ENCODE assay signal across 8 cellular contexts in the genomic region with DNA sequence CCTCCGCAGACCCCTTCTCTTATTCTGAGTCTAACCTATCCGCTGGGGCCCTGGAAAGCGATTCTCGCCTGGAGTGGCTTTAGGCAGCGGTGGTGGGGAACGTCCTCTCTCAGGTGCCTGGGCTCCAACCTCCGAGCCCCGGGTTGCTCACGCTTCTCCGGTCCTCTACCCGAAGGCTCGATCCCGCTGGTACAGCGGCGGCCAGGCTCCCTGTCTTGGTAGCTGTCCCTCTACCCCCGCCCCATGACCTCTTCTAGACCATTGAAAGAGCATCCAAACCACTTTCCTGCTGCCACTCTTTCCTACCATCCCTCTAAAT. TPM values are rescaled to one million over a fixed set of nuclear protein-coding genes. Genes with fewer than 3 reads are reported as not detected.
DNase-seq lines count a peak whose midpoint lies in the region; ATAC-seq and TF ChIP-seq lines count a peak whose summit lies in the region.

No MANE protein-coding gene starts in this region.

- H3K4ac ChIP-seq in neuronal stem cell (ENCODE audit: low read length) = no peak overlapping the region

- H3K4me3 Mint-ChIP-seq in CD4-positive, CD25-positive, alpha-beta regulatory T cell = peak overlapping the region; percentile 92 to 98 (median 92)
- peak overlapping the region; percentile 84 for H3K4me3 Mint-ChIP-seq in T-helper 2 cell treated with Interferon-gamma antibody and Interleukin-4, amounts not matched to agents 5 μg/mL and 100 μg/mL, for 36 hours

- H3K9ac ChIP-seq in neuronal stem cell (ENCODE audit: low read depth, low read length, poor library complexity) = peak overlapping the region; percentile 83

- H2AK5ac ChIP-seq in neuronal stem cell (ENCODE audit: low read depth, low read length) = peak overlapping the region; percentile 64

- no peak for DNase-seq in CD4-positive, CD25-positive, alpha-beta regulatory T cell
- DNase-seq in T-helper 2 cell treated with Interferon-gamma antibody and Interleukin-4, amounts not matched to agents 5 μg/mL and 100 μg/mL, for 36 hours (ENCODE audit: low spot score) = no peak
- no peak for DNase-seq in fibroblast of mammary gland (ENCODE audit: low read depth)
- DNase-seq in neuronal stem cell (ENCODE audit: low spot score) = no peak
- no peak for DNase-seq in COR-L47 (lab: John Stamatoyannopoulos, UW)

- peak; percentile 20 to 22 for ATAC-seq in CD4-positive, CD25-positive, alpha-beta regulatory T cell (ENCODE audit: low read depth in 2 of 2)
- ATAC-seq in GM19395 (IDR thresholded peaks at IDR 0.05; ENCODE audit: unreplicated experiment) = peak; percentile 51
- ATAC-seq in HG03521 (IDR thresholded peaks at IDR 0.05; ENCODE audit: unreplicated experiment) = peak; percentile 20
- ATAC-seq in HG02759 (IDR thresholded peaks at IDR 0.05; ENCODE audit: unreplicated experiment) = no peak

- H3K14ac ChIP-seq in neuronal stem cell (ENCODE audit: low read length) = no peak overlapping the region

- peak overlapping the region; percentile 93 for H3K23ac ChIP-seq in neuronal stem cell (ENCODE audit: low read depth, low read length, poor library complexity)

- H3K27ac Mint-ChIP-seq in CD4-positive, CD25-positive, alpha-beta regulatory T cell = peak overlapping the region; percentile 78 to 94 (median 89)
- peak overlapping the region; percentile 79 for H3K27ac Mint-ChIP-seq in T-helper 2 cell treated with Interferon-gamma antibody and Interleukin-4, amounts not matched to agents 5 μg/mL and 100 μg/mL, for 36 hours

- no peak overlapping the region for H4K91ac ChIP-seq in neuronal stem cell (ENCODE audit: low read depth, low read length, poor library complexity)

- no peaks in the 10 kb centered on the region for H3K36me3 ChIP-seq in CD4-positive, CD25-positive, alpha-beta regulatory T cell (ENCODE audit: control insufficient read depth, insufficient read depth, low read length)
- no peaks in the 10 kb centered on the region for H3K36me3 ChIP-seq in neuronal stem cell (replicated peaks in 1 of 2; ENCODE audit: control insufficient read depth in 2 of 2, insufficient read depth in 2 of 2, low read length in 2 of 2)

- H3K4me1 Mint-ChIP-seq in CD4-positive, CD25-positive, alpha-beta regulatory T cell = peaks cover 10 to 45% (median 18%) of the 10 kb centered on the region in 4 donors
- peaks cover 25% of the 10 kb centered on the region for H3K4me1 Mint-ChIP-seq in T-helper 2 cell treated with Interferon-gamma antibody and Interleukin-4, amounts not matched to agents 5 μg/mL and 100 μg/mL, for 36 hours (ENCODE audit: low read depth)

- peaks cover 1% of the 10 kb centered on the region for H3K79me1 ChIP-seq in neuronal stem cell (ENCODE audit: low read depth, low read length)

- H3K36me3 Mint-ChIP-seq in CD4-positive, CD25-positive, alpha-beta regulatory T cell = no peaks in the 10 kb centered on the region
- H3K36me3 Mint-ChIP-seq in T-helper 2 cell treated with Interferon-gamma antibody and Interleukin-4, amounts not matched to agents 5 μg/mL and 100 μg/mL, for 36 hours (ENCODE audit: low read depth) = no peaks in the 10 kb centered on the region

- peak overlapping the region; percentile 82 for H3K4me2 ChIP-seq in neuronal stem cell (ENCODE audit: insufficient read depth, low read length, poor library complexity, severe bottlenecking)

- no peak for TF ChIP-seq CTCF in fibroblast of mammary gland (conservative IDR thresholded peaks at IDR 0.05; ENCODE audit: control insufficient read depth, insufficient read depth, low read depth, low read length)

- peak overlapping the region; percentile 93 for H3K4me3 ChIP-seq in CD4-positive, CD25-positive, alpha-beta regulatory T cell (ENCODE audit: low read depth, low read length)
- H3K4me3 ChIP-seq in fibroblast of mammary gland (ENCODE audit: control insufficient read depth, low read depth, low read length) = peak overlapping the region; percentile 58
- peak overlapping the region; percentile 72 to 86 for H3K4me3 ChIP-seq in neuronal stem cell (ENCODE audit: low read length in 2 of 2)

- H3K27me3 ChIP-seq in CD4-positive, CD25-positive, alpha-beta regulatory T cell (ENCODE audit: control insufficient read depth, insufficient read depth, low read length) = peaks cover 5% of the 10 kb centered on the region
- H3K27me3 ChIP-seq in neuronal stem cell (ENCODE audit: control insufficient read depth in 3 of 3, insufficient read depth in 3 of 3, low read depth in 1 of 3, low read length in 3 of 3) = peaks cover 0 to 5% (median 0%) of the 10 kb centered on the region in 3 experiments

- no CpG with 5 or more reads among the region's 16 CpGs for WGBS in neuronal stem cell (ENCODE audit: extremely low coverage in 2 of 2, insufficient read length in 2 of 2, insufficient replicate concordance in 1 of 2), 2 donors

- H3K9me3 Mint-ChIP-seq in CD4-positive, CD25-positive, alpha-beta regulatory T cell = peaks cover 0 to 1% (median 0%) of the 10 kb centered on the region in 7 donors
- H3K9me3 Mint-ChIP-seq in T-helper 2 cell treated with Interferon-gamma antibody and Interleukin-4, amounts not matched to agents 5 μg/mL and 100 μg/mL, for 36 hours = no peaks in the 10 kb centered on the region

- H2BK5ac ChIP-seq in neuronal stem cell (ENCODE audit: low read length) = no peak overlapping the region

- no peaks in the 10 kb centered on the region for H3K9me3 ChIP-seq in CD4-positive, CD25-positive, alpha-beta regulatory T cell (ENCODE audit: control insufficient read depth in 2 of 2, low read length in 2 of 2)
- no peaks in the 10 kb centered on the region for H3K9me3 ChIP-seq in neuronal stem cell (replicated peaks in 1 of 2; ENCODE audit: control insufficient read depth in 2 of 2, insufficient read depth in 1 of 2, low read depth in 1 of 2, low read length in 2 of 2)

- peak overlapping the region; percentile 81 for H3K18ac ChIP-seq in neuronal stem cell (ENCODE audit: low read length)

- peaks cover 21% of the 10 kb centered on the region for H3K4me1 ChIP-seq in CD4-positive, CD25-positive, alpha-beta regulatory T cell (ENCODE audit: control insufficient read depth, insufficient read depth, low read length, poor library complexity, severe bottlenecking)
- H3K4me1 ChIP-seq in neuronal stem cell (ENCODE audit: control insufficient read depth in 2 of 2, insufficient read depth in 1 of 2, low read depth in 1 of 2, low read length in 2 of 2) = peaks cover 2 to 7% of the 10 kb centered on the region in 2 donors

- H3K27me3 Mint-ChIP-seq in CD4-positive, CD25-positive, alpha-beta regulatory T cell = no peaks in the 10 kb centered on the region
- H3K27me3 Mint-ChIP-seq in T-helper 2 cell treated with Interferon-gamma antibody and Interleukin-4, amounts not matched to agents 5 μg/mL and 100 μg/mL, for 36 hours (ENCODE audit: low read depth) = peaks cover 39% of the 10 kb centered on the region

- H4K8ac ChIP-seq in neuronal stem cell (ENCODE audit: low read depth, low read length) = no peak overlapping the region

- H3K27ac ChIP-seq in CD4-positive, CD25-positive, alpha-beta regulatory T cell (ENCODE audit: insufficient read depth, low read length, poor library complexity, severe bottlenecking) = peak overlapping the region; percentile 79
- peak overlapping the region; percentile 50 for H3K27ac ChIP-seq in neuronal stem cell (replicated peaks; ENCODE audit: low read length)

- no peak overlapping the region for H2BK120ac ChIP-seq in neuronal stem cell (ENCODE audit: low read depth, low read length)

- peak overlapping the region; percentile 59 for H2BK15ac ChIP-seq in neuronal stem cell (ENCODE audit: low read length)

- peak overlapping the region; percentile 99 for H2AFZ ChIP-seq in neuronal stem cell (ENCODE audit: low read length)

- H2BK12ac ChIP-seq in neuronal stem cell (ENCODE audit: low read length) = no peak overlapping the region

RNA-seq across cellular contexts. Expression of gene HEBP1, which starts 0.5 kb away (rescaled TPM):
- total RNA-seq in CD4-positive, CD25-positive, alpha-beta regulatory T cell = 12.1 TPM
- 10 to 100 TPM; 18.4 to 26.3 (median 21.8) TPM for polyA plus RNA-seq in CD4-positive, CD25-positive, alpha-beta regulatory T cell
- 63.7 TPM for polyA plus RNA-seq in neuronal stem cell (2013, experiment 1 of 2)
- polyA plus RNA-seq in neuronal stem cell (2013, experiment 2 of 2) = 63.2 TPM

RNA-seq across cellular contexts. Expression of gene FAM234B, which starts 43.6 kb away (rescaled TPM):
- total RNA-seq in CD4-positive, CD25-positive, alpha-beta regulatory T cell = 4.5 TPM
- 1 to 10 TPM; 1.3 to 3.0 (median 2.1) TPM for polyA plus RNA-seq in CD4-positive, CD25-positive, alpha-beta regulatory T cell
- polyA plus RNA-seq in neuronal stem cell (2013, experiment 1 of 2) = 15.9 TPM
- polyA plus RNA-seq in neuronal stem cell (2013, experiment 2 of 2) = 15.5 TPM

RNA-seq across cellular contexts. Expression of gene GPRC5D, which starts 48.6 kb away (rescaled TPM):
- total RNA-seq in CD4-positive, CD25-positive, alpha-beta regulatory T cell = not detected
- 1 to 10 TPM in 3 of 4 donors, not detected in 1; 1.1 to 1.5 (median 1.3) TPM for polyA plus RNA-seq in CD4-positive, CD25-positive, alpha-beta regulatory T cell
- 0.04 TPM for polyA plus RNA-seq in neuronal stem cell (2013, experiment 1 of 2)
- polyA plus RNA-seq in neuronal stem cell (2013, experiment 2 of 2) = 0.04 TPM
